In the genomic region with DNA sequence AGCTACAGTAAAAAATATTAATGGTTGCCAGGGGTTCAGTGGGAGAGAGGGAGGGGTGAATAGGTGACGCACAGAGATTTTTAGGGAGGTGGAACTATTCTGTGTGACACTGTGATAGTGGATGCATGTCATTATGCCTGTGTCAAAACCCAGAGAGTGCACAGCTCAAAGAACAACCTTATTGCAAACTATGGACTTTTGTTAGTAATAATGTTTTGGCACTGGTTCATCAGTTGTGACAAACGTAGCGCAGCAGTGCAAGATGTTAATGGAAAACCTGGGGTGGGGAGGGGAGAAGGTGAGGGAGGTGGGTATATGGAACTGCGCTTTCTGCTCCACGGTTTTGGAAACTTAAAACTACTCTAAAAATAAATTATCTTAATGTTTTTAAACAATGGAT, we compare ENCODE assay signal across 24 cellular contexts.
A peak's percentile ranks its signal among the peaks of the same experiment; 100 is the strongest.
DNase-seq lines count a peak whose midpoint lies in the region; ATAC-seq, FAIRE-seq and TF ChIP-seq lines count a peak whose summit lies in the region.
"Had no signal": no experiment of that assay in that cellular context is flagged by ENCODE, and none has a peak within 500 bp of the region (broad histone marks: within the 10 kb centered on the region; RNA-seq: fewer than 3 reads in every experiment).

No MANE protein-coding gene starts in this region.

- H3K4me2 ChIP-seq in HepG2 (ENCODE audit: low read depth, low read length) = no peak overlapping the region
- H3K4me2 ChIP-seq: BLaER1 had no signal

- H3K79me2 ChIP-seq in HepG2 (ENCODE audit: insufficient read depth, low read length) = peaks cover 11% of the 10 kb centered on the region

- in situ Hi-C loops in HepG2 (cut with HindIII; ENCODE audit: extremely low pct_ligation_motif_present, low pct_unique_long_range_greater_than_20kb) = no loop called here

- ATAC-seq in HepG2 (no peak), right lobe of liver (no peak), left colon (peak; percentile 69), GM21825 (IDR thresholded peaks at IDR 0.05; ENCODE audit: unreplicated experiment) (no peak)
- ATAC-seq: CD8-positive, alpha-beta T cell had no signal

- no TSS peak for BruUV-seq in HepG2 (replicated peaks; lab: Mats Ljungman, UMichigan)

- TF ChIP-seq CTCF in HepG2 (CRISPR knock-in tag; IDR thresholded peaks at IDR 0.05) (no peak), right lobe of liver (IDR thresholded peaks at IDR 0.05) (no peak), nephron (IDR thresholded peaks at IDR 0.05; ENCODE audit: unreplicated experiment in 3 of 3) (no peak)

- H3K4me3 Mint-ChIP-seq in nephron = no peak overlapping the region
- H3K4me3 Mint-ChIP-seq: CD14-positive monocyte; CD4-positive, alpha-beta T cell; CD8-positive, alpha-beta T cell had no signal

- no peak overlapping the region; a peak in 1 of 6 replicates for H3K4me3 ChIP-seq in HepG2 (replicated peaks in 1 of 3; ENCODE audit: insufficient read depth in 1 of 3, low read depth in 2 of 3, low read length in 3 of 3)
- H3K4me3 ChIP-seq in right lobe of liver = no peak overlapping the region
- peak overlapping the region in 1 of 2 donors; percentile 17 for H3K4me3 ChIP-seq in small intestine (ENCODE audit: low read depth in 1 of 2, low read length in 2 of 2)
- H3K4me3 ChIP-seq: BLaER1 had no signal

- no peak for FAIRE-seq in HepG2 (lab: Jason Lieb, UNC)
- no peak for FAIRE-seq in small intestine (lab: Jason Lieb, UNC)
- FAIRE-seq in GM19239 (lab: Jason Lieb, UNC) = no peak
- FAIRE-seq: A204.1, D721Med, G401.6, GM12891 had no signal

- H3K27me3 Mint-ChIP-seq in nephron (ENCODE audit: low read depth) = no peaks in the 10 kb centered on the region
- H3K27me3 Mint-ChIP-seq: CD4-positive, alpha-beta T cell had no signal

- TF ChIP-seq RAD21 in HepG2 (CRISPR knock-in tag; IDR thresholded peaks at IDR 0.05) = no peak

- no peak for DNase-seq in HepG2 (ENCODE audit: low spot score)
- DNase-seq in right lobe of liver = no peak
- DNase-seq in left colon = no peak
- DNase-seq in small intestine = peak; percentile 83
- DNase-seq in GM19239 (ENCODE audit: insufficient read length, low spot score) = no peak
- no peak for DNase-seq in amygdala (lab: John Stamatoyannopoulos, UW)
- DNase-seq: 8988T; ACHN; BE2C; C1 segment of cervical spinal cord; Caco-2; Calu3; CD4-positive, alpha-beta T cell; CD8-positive, alpha-beta T cell; DMS79 treated with DMSO at 0.1 percent for 48 hours; GF-D8 had no signal

- intact Hi-C loops in HepG2 (cut with micrococcal nuclease; ENCODE audit: unreplicated experiment) (no loop called here), right lobe of liver (cut with DNase I) (no loop called here), left colon (cut with DNase I, micrococcal nuclease) (no loop called here)

- POLR2A ChIA-PET in HepG2 (lab: Yijun Ruan, JAX) = interaction anchor here (0.7 to 8.6 kb wide), 3 partner anchors 40 to 73 kb away, joined by 3 to 127 read pairs (median 4); no protein-coding TSS in a partner anchor

- peaks cover 54% of the 10 kb centered on the region for H3K4me1 ChIP-seq in HepG2 (ENCODE audit: insufficient read depth, low read length)
- peaks cover 0 to 19% (median 4%) of the 10 kb centered on the region in 4 donors for H3K4me1 ChIP-seq in right lobe of liver
- H3K4me1 ChIP-seq in small intestine (ENCODE audit: control insufficient read depth in 2 of 2, insufficient read depth in 1 of 2, low read depth in 1 of 2, low read length in 1 of 2) = peaks cover 5% of the 10 kb centered on the region in 2 donors
- H3K4me1 ChIP-seq: BE2C, BLaER1 had no signal

- H3K27me3 ChIP-seq in HepG2 (ENCODE audit: control insufficient read depth in 1 of 2, insufficient read depth in 2 of 2, low read length in 2 of 2) = no peaks in the 10 kb centered on the region; a peak in 2 of 5 replicates
- no peaks in the 10 kb centered on the region for H3K27me3 ChIP-seq in right lobe of liver
- no peaks in the 10 kb centered on the region for H3K27me3 ChIP-seq in small intestine (ENCODE audit: control insufficient read depth in 2 of 2, insufficient read depth in 2 of 2, low read length in 2 of 2)
- H3K27me3 ChIP-seq: BE2C, BLaER1 had no signal

- TF ChIP-seq EP300 in HepG2 (IDR thresholded peaks at IDR 0.05; ENCODE audit: low read depth in 2 of 2, low read length in 2 of 2) = no peak
- TF ChIP-seq EP300 in HepG2 (CRISPR knock-in tag; IDR thresholded peaks at IDR 0.05; ENCODE audit: borderline replicate concordance) = no peak

- CTCF ChIA-PET in HepG2 (lab: Yijun Ruan, JAX; ENCODE audit: low intra/inter-chr PET ratio, low total read pairs) = no interaction called here

- peaks cover 9% of the 10 kb centered on the region for H3K9me3 Mint-ChIP-seq in nephron
- H3K9me3 Mint-ChIP-seq: CD4-positive, alpha-beta T cell; CD8-positive, alpha-beta T cell had no signal

- H3K9me3 ChIP-seq in HepG2 (ENCODE audit: low read length) (no peaks in the 10 kb centered on the region), right lobe of liver (no peaks in the 10 kb centered on the region), small intestine (ENCODE audit: control insufficient read depth, low read depth) (no peaks in the 10 kb centered on the region)
- H3K9me3 ChIP-seq: BE2C, Caco-2 had no signal

- no peak overlapping the region for H2AFZ ChIP-seq in HepG2 (ENCODE audit: low read length)

- no peak overlapping the region for H3K9ac ChIP-seq in HepG2 (ENCODE audit: insufficient read depth, low read depth, low read length)
- H3K9ac ChIP-seq: BLaER1 had no signal

- no peaks in the 10 kb centered on the region for H3K36me3 Mint-ChIP-seq in nephron (ENCODE audit: low read depth)
- H3K36me3 Mint-ChIP-seq: CD14-positive monocyte; CD8-positive, alpha-beta T cell had no signal

- TF ChIP-seq POLR2A in HepG2 (IDR thresholded peaks at IDR 0.05; ENCODE audit: insufficient read depth in 1 of 2, low read depth in 2 of 2, low read length in 2 of 2) (no peak), right lobe of liver (IDR thresholded peaks at IDR 0.05) (no peak)

- WGBS in HepG2 (ENCODE audit: low lambda C conversion rate) = 76% methylated on average over 5 of the region's 5 CpGs
- WGBS in right lobe of liver (ENCODE audit: insufficient coverage, low coverage, low lambda C conversion rate, missing lambda C conversion rate) = 66% methylated on average over 5 of the region's 5 CpGs
- WGBS in small intestine, 3 donors = 11 to 60% (median 37%) methylated on average over 5 of the region's 5 CpGs

- no peaks in the 10 kb centered on the region for H4K20me1 ChIP-seq in HepG2 (ENCODE audit: insufficient read depth, low read length)
- H4K20me1 ChIP-seq: BLaER1 had no signal

- H3K27ac ChIP-seq in HepG2 (ENCODE audit: extremely low read length, insufficient read depth, low read length) = peak overlapping the region; percentile 27
- no peak overlapping the region for H3K27ac ChIP-seq in right lobe of liver
- H3K27ac ChIP-seq in small intestine (ENCODE audit: low read depth in 1 of 2, low read length in 1 of 2) = no peak overlapping the region
- H3K27ac ChIP-seq: BLaER1 had no signal

- no peaks in the 10 kb centered on the region for H3K36me3 ChIP-seq in HepG2 (replicated peaks in 1 of 2; ENCODE audit: control insufficient read depth in 1 of 2, insufficient read depth in 2 of 2, low read length in 2 of 2)
- no peaks in the 10 kb centered on the region for H3K36me3 ChIP-seq in right lobe of liver
- H3K36me3 ChIP-seq in small intestine (ENCODE audit: control insufficient read depth in 2 of 2, insufficient read depth in 2 of 2, low read length in 2 of 2) = no peaks in the 10 kb centered on the region
- H3K36me3 ChIP-seq: BE2C, BLaER1 had no signal

- H3K27ac Mint-ChIP-seq in nephron = peak overlapping the region in 2 of 3 experiments; percentile 5 to 51
- H3K27ac Mint-ChIP-seq: CD14-positive monocyte; CD4-positive, alpha-beta T cell; CD8-positive, alpha-beta T cell had no signal

- H3K4me1 Mint-ChIP-seq in nephron = peaks cover 18% of the 10 kb centered on the region

TF ChIP-seq in HepG2, 621 proteins besides CTCF, POLR2A, EP300 and RAD21:
- TF ChIP-seq, protein P1, sequence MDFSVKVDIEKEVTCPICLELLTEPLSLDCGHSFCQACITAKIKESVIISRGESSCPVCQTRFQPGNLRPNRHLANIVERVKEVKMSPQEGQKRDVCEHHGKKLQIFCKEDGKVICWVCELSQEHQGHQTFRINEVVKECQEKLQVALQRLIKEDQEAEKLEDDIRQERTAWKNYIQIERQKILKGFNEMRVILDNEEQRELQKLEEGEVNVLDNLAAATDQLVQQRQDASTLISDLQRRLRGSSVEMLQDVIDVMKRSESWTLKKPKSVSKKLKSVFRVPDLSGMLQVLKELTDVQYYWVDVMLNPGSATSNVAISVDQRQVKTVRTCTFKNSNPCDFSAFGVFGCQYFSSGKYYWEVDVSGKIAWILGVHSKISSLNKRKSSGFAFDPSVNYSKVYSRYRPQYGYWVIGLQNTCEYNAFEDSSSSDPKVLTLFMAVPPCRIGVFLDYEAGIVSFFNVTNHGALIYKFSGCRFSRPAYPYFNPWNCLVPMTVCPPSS (IDR thresholded peaks at IDR 0.05) = no peak
- peak; percentile 36; the same call in 1 of the 2 replicates for TF ChIP-seq HNF4A (CRISPR knock-in tag; IDR thresholded peaks at IDR 0.05)
